Comparison of ENCODE assay signal across 2 cellular contexts in the genomic region with DNA sequence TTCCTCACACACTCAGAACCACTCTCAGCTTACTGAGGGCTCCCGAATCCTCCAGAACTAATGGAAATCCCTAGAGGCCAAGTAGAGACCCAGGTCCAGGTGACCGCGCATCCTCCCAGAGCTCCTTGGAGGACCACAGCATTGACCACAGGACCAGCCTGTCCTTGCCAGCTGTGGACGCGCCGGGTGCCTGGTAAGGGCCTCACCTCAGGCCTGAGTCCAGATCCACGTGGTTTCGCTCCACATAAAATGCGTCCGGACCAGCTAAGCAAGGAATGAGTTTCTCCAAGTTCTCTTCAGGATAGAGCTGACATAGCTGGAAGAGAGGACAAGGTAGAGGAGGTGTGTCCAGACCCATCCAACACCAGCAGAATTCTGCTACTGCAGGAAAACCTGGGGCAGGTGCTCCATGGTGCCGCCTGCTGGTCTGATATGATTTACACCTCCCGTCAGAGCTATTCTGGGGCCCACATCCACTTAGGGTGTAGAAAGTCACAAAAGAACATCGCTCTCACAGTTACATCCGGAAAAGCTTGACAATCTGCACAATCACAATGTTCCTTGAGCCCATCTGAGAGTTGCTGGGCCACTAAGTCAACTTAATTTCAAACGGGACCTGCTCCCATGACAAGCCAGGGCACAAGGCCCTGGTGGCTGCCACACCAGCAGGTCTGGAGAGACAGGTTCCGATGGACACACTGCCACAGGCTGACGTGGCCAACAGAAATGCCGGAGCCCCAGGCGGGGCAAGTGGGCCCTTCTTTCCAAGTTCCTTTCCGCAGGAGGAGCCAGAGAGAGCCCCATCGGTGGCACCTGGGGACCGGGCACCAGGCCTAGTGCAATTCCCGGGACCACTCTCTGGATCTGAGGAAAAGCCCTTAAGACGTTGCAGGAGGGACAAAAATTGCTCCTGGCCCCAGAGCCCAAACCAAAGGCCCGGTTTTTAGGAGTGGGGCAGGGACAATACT.
TF ChIP-seq lines count a peak whose summit lies in the region.

No MANE protein-coding gene starts in this region.

TF ChIP-seq in H1, 55 proteins besides CTCF, POLR2A, EP300 and RAD21:
- no peak for TF ChIP-seq SP1 (IDR thresholded peaks at IDR 0.05; ENCODE audit: low read depth, low read length)
- no peak for TF ChIP-seq TAF7 (optimal IDR thresholded peaks at IDR 0.05; ENCODE audit: borderline replicate concordance, low read depth, low read length)
- TF ChIP-seq BCL11A (IDR thresholded peaks at IDR 0.05; ENCODE audit: low read depth in 2 of 2, low read length in 2 of 2): no peak
- TF ChIP-seq CEBPB (IDR thresholded peaks at IDR 0.05; ENCODE audit: low read depth, low read length): no peak
- no peak for TF ChIP-seq EGR1 (IDR thresholded peaks at IDR 0.05; ENCODE audit: borderline replicate concordance, low read depth, low read length)
- TF ChIP-seq, protein P1, sequence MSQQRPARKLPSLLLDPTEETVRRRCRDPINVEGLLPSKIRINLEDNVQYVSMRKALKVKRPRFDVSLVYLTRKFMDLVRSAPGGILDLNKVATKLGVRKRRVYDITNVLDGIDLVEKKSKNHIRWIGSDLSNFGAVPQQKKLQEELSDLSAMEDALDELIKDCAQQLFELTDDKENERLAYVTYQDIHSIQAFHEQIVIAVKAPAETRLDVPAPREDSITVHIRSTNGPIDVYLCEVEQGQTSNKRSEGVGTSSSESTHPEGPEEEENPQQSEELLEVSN (IDR thresholded peaks at IDR 0.05): no peak
- no peak for TF ChIP-seq JUN (IDR thresholded peaks at IDR 0.05; ENCODE audit: low read depth, low read length)
- TF ChIP-seq EZH2 (IDR thresholded peaks at IDR 0.05; ENCODE audit: low read depth, low read length, severe bottlenecking): no peak
- no peak for TF ChIP-seq YY1 (IDR thresholded peaks at IDR 0.05; ENCODE audit: low read depth, low read length)
- no peak for TF ChIP-seq SUZ12 (IDR thresholded peaks at IDR 0.05; ENCODE audit: low read length)
- no peak for TF ChIP-seq POU5F1 (IDR thresholded peaks at IDR 0.05; ENCODE audit: low read depth, low read length)
- TF ChIP-seq, protein P2, sequence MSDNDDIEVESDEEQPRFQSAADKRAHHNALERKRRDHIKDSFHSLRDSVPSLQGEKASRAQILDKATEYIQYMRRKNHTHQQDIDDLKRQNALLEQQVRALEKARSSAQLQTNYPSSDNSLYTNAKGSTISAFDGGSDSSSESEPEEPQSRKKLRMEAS (IDR thresholded peaks at IDR 0.05): no peak

TF ChIP-seq in HEK293T, 16 proteins besides CTCF, POLR2A, EP300 and RAD21:
- no peak for TF ChIP-seq ELF4 (IDR thresholded peaks at IDR 0.05)
- no peak for TF ChIP-seq BHLHE40 (IDR thresholded peaks at IDR 0.05; ENCODE audit: borderline replicate concordance)
- no peak for TF ChIP-seq FOXM1 (IDR thresholded peaks at IDR 0.05; ENCODE audit: borderline replicate concordance)
- no peak for TF ChIP-seq FOXA1 (IDR thresholded peaks at IDR 0.05)
- no peak for TF ChIP-seq HDGF (IDR thresholded peaks at IDR 0.05; ENCODE audit: borderline replicate concordance)
- no peak for TF ChIP-seq FOXK2 (IDR thresholded peaks at IDR 0.05)
- no peak for TF ChIP-seq ZNF384 (IDR thresholded peaks at IDR 0.05)
